Comparison of ENCODE assay signal across 11 cellular contexts in genomic region chr20:23963941-23964340, GRCh38. TPM values are rescaled to one million over a fixed set of nuclear protein-coding genes. Genes with fewer than 3 reads are reported as not detected.
"Had no signal": no experiment of that assay in that cellular context is flagged by ENCODE, and none has a peak within 500 bp of the region (broad histone marks: within the 10 kb centered on the region; RNA-seq: fewer than 3 reads in every experiment).

No MANE protein-coding gene starts in this region.

- H3K4me3 ChIP-seq: GM23338, HAP-1 had no signal

- H3K4me1 Mint-ChIP-seq: GM23338, IgD-negative memory B cell had no signal

- H3K4me3 Mint-ChIP-seq: GM23338, IgD-negative memory B cell had no signal

- H3K4me1 ChIP-seq: HAP-1 had no signal

- H2AFZ ChIP-seq: GM23338 had no signal

- H3K9ac ChIP-seq: KMS-11 had no signal

- H3K4me2 ChIP-seq: GM23338, KMS-11 had no signal

- H3K27ac Mint-ChIP-seq: GM23338, IgD-negative memory B cell had no signal

- FAIRE-seq: H1, H54, HTR-8/SVneo had no signal

- ATAC-seq: GM23338, HCT116 had no signal

- H3K36me3 Mint-ChIP-seq: IgD-negative memory B cell had no signal

- H3K9me3 ChIP-seq: HAP-1 had no signal

- H3K27ac ChIP-seq: KMS-11 had no signal

- H3K36me3 ChIP-seq: HAP-1 had no signal

- DNase-seq: Karpas-422, KBM-7 had no signal

RNA-seq across cellular contexts. Expression of gene GGTLC1, which starts 24.6 kb away (rescaled TPM):
- total RNA-seq: GM23338, H1, HT-29 had no signal
- polyA plus RNA-seq: GM23338, H1, IgD-negative memory B cell had no signal
